Comparison of ENCODE assay signal across 1 cellular context in the genomic region with DNA sequence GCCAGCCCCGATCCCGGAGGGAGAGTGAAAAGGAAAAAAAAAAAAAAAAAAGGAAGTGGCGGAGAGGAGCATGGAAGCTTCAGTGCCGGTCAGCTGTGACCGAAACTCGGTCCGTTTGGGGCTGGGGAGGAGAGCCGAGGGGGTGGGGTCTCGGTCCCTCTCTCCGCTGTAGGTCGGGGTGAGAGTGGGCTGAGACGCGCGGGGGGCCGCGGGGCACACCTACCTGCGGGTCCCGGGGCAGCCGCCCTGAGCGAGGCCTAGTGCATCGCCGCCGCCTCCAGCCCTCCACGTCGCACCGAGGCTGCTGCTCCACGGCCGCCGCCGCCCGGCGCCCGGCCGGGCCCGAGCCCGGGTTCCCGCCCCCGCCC.
TF ChIP-seq lines count a peak whose summit lies in the region.

No MANE protein-coding gene starts in this region.

TF ChIP-seq in HepG2, 621 proteins besides CTCF, POLR2A, EP300 and RAD21 (continued from another document and continues in another):
- TF ChIP-seq, protein P1, sequence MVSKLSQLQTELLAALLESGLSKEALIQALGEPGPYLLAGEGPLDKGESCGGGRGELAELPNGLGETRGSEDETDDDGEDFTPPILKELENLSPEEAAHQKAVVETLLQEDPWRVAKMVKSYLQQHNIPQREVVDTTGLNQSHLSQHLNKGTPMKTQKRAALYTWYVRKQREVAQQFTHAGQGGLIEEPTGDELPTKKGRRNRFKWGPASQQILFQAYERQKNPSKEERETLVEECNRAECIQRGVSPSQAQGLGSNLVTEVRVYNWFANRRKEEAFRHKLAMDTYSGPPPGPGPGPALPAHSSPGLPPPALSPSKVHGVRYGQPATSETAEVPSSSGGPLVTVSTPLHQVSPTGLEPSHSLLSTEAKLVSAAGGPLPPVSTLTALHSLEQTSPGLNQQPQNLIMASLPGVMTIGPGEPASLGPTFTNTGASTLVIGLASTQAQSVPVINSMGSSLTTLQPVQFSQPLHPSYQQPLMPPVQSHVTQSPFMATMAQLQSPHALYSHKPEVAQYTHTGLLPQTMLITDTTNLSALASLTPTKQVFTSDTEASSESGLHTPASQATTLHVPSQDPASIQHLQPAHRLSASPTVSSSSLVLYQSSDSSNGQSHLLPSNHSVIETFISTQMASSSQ (IDR thresholded peaks at IDR 0.05; ENCODE audit: low read depth) = no peak
- TF ChIP-seq, protein P1 (CRISPR knock-in tag; IDR thresholded peaks at IDR 0.05; ENCODE audit: borderline replicate concordance) = no peak
- TF ChIP-seq, protein P2, sequence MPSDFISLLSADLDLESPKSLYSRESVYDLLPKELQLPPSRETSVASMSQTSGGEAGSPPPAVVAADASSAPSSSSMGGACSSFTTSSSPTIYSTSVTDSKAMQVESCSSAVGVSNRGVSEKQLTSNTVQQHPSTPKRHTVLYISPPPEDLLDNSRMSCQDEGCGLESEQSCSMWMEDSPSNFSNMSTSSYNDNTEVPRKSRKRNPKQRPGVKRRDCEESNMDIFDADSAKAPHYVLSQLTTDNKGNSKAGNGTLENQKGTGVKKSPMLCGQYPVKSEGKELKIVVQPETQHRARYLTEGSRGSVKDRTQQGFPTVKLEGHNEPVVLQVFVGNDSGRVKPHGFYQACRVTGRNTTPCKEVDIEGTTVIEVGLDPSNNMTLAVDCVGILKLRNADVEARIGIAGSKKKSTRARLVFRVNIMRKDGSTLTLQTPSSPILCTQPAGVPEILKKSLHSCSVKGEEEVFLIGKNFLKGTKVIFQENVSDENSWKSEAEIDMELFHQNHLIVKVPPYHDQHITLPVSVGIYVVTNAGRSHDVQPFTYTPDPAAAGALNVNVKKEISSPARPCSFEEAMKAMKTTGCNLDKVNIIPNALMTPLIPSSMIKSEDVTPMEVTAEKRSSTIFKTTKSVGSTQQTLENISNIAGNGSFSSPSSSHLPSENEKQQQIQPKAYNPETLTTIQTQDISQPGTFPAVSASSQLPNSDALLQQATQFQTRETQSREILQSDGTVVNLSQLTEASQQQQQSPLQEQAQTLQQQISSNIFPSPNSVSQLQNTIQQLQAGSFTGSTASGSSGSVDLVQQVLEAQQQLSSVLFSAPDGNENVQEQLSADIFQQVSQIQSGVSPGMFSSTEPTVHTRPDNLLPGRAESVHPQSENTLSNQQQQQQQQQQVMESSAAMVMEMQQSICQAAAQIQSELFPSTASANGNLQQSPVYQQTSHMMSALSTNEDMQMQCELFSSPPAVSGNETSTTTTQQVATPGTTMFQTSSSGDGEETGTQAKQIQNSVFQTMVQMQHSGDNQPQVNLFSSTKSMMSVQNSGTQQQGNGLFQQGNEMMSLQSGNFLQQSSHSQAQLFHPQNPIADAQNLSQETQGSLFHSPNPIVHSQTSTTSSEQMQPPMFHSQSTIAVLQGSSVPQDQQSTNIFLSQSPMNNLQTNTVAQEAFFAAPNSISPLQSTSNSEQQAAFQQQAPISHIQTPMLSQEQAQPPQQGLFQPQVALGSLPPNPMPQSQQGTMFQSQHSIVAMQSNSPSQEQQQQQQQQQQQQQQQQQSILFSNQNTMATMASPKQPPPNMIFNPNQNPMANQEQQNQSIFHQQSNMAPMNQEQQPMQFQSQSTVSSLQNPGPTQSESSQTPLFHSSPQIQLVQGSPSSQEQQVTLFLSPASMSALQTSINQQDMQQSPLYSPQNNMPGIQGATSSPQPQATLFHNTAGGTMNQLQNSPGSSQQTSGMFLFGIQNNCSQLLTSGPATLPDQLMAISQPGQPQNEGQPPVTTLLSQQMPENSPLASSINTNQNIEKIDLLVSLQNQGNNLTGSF (CRISPR knock-in tag; IDR thresholded peaks at IDR 0.05) = no peak
- TF ChIP-seq, protein P3, sequence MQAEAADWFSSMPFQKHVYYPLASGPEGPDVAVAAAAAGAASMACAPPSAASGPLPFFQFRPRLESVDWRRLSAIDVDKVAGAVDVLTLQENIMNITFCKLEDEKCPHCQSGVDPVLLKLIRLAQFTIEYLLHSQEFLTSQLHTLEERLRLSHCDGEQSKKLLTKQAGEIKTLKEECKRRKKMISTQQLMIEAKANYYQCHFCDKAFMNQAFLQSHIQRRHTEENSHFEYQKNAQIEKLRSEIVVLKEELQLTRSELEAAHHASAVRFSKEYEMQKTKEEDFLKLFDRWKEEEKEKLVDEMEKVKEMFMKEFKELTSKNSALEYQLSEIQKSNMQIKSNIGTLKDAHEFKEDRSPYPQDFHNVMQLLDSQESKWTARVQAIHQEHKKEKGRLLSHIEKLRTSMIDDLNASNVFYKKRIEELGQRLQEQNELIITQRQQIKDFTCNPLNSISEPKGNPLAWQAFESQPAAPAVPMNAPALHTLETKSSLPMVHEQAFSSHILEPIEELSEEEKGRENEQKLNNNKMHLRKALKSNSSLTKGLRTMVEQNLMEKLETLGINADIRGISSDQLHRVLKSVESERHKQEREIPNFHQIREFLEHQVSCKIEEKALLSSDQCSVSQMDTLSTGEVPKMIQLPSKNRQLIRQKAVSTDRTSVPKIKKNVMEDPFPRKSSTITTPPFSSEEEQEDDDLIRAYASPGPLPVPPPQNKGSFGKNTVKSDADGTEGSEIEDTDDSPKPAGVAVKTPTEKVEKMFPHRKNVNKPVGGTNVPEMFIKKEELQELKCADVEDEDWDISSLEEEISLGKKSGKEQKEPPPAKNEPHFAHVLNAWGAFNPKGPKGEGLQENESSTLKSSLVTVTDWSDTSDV (CRISPR knock-in tag; IDR thresholded peaks at IDR 0.05) = no peak
- TF ChIP-seq ZNF841 (CRISPR knock-in tag; IDR thresholded peaks at IDR 0.05; ENCODE audit: borderline replicate concordance) (no peak), HNRNPK (IDR thresholded peaks at IDR 0.05; ENCODE audit: low read depth, low read length, poor library complexity, severe bottlenecking) (peak; percentile 2), ZNF326 (CRISPR knock-in tag; IDR thresholded peaks at IDR 0.05; ENCODE audit: borderline replicate concordance) (no peak), YY1 (IDR thresholded peaks at IDR 0.05; ENCODE audit: insufficient read depth, insufficient replicate concordance, low read depth, low read length) (peak; percentile 22), SMC3 (IDR thresholded peaks at IDR 0.05; ENCODE audit: low read length) (no peak), CBX1 (IDR thresholded peaks at IDR 0.05; ENCODE audit: low read depth) (no peak), ZNF619 (CRISPR knock-in tag; IDR thresholded peaks at IDR 0.05) (no peak), NCOA1 (CRISPR knock-in tag; IDR thresholded peaks at IDR 0.05) (no peak), ZNF558 (CRISPR knock-in tag; IDR thresholded peaks at IDR 0.05; ENCODE audit: borderline replicate concordance) (no peak), ZNF124 (CRISPR knock-in tag; IDR thresholded peaks at IDR 0.05) (no peak), YEATS4 (CRISPR knock-in tag; IDR thresholded peaks at IDR 0.05; ENCODE audit: borderline replicate concordance) (peak; percentile 2; the same call in 1 of the 2 replicates), BRD4 (CRISPR knock-in tag; IDR thresholded peaks at IDR 0.05) (peak; percentile 5; the same call in 1 of the 2 replicates), ATM (IDR thresholded peaks at IDR 0.05; ENCODE audit: borderline replicate concordance) (no peak), HOXA7 (CRISPR knock-in tag; IDR thresholded peaks at IDR 0.05) (no peak), TAF1 (CRISPR knock-in tag; IDR thresholded peaks at IDR 0.05) (no peak), KDM5B (CRISPR knock-in tag; IDR thresholded peaks at IDR 0.05; ENCODE audit: borderline replicate concordance) (no peak), ETV5 (CRISPR knock-in tag; IDR thresholded peaks at IDR 0.05; ENCODE audit: borderline replicate concordance) (no peak), SRSF4 (IDR thresholded peaks at IDR 0.05; ENCODE audit: low read depth, low read length, poor library complexity, severe bottlenecking) (no peak), ZNF839 (CRISPR knock-in tag; IDR thresholded peaks at IDR 0.05; ENCODE audit: borderline replicate concordance) (no peak), SIX4 (CRISPR knock-in tag; IDR thresholded peaks at IDR 0.05) (no peak), ZNF234 (CRISPR knock-in tag; conservative IDR thresholded peaks at IDR 0.05) (0 out of 2 replicates have a peak, but pooled peaks have one; percentile 82), ZFX (CRISPR knock-in tag; IDR thresholded peaks at IDR 0.05; ENCODE audit: low read depth) (no peak), PITX1 (CRISPR knock-in tag; IDR thresholded peaks at IDR 0.05) (no peak), TP53 (CRISPR knock-in tag; conservative IDR thresholded peaks at IDR 0.05) (no peak), SKI (IDR thresholded peaks at IDR 0.05; ENCODE audit: partially characterized antibody) (no peak)
- TF ChIP-seq, protein P4, sequence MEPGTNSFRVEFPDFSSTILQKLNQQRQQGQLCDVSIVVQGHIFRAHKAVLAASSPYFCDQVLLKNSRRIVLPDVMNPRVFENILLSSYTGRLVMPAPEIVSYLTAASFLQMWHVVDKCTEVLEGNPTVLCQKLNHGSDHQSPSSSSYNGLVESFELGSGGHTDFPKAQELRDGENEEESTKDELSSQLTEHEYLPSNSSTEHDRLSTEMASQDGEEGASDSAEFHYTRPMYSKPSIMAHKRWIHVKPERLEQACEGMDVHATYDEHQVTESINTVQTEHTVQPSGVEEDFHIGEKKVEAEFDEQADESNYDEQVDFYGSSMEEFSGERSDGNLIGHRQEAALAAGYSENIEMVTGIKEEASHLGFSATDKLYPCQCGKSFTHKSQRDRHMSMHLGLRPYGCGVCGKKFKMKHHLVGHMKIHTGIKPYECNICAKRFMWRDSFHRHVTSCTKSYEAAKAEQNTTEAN (CRISPR knock-in tag; conservative IDR thresholded peaks at IDR 0.05) = no peak
- TF ChIP-seq, protein P5, sequence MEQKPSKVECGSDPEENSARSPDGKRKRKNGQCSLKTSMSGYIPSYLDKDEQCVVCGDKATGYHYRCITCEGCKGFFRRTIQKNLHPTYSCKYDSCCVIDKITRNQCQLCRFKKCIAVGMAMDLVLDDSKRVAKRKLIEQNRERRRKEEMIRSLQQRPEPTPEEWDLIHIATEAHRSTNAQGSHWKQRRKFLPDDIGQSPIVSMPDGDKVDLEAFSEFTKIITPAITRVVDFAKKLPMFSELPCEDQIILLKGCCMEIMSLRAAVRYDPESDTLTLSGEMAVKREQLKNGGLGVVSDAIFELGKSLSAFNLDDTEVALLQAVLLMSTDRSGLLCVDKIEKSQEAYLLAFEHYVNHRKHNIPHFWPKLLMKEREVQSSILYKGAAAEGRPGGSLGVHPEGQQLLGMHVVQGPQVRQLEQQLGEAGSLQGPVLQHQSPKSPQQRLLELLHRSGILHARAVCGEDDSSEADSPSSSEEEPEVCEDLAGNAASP (CRISPR knock-in tag; IDR thresholded peaks at IDR 0.05; ENCODE audit: borderline replicate concordance) = no peak
- TF ChIP-seq, protein P6, sequence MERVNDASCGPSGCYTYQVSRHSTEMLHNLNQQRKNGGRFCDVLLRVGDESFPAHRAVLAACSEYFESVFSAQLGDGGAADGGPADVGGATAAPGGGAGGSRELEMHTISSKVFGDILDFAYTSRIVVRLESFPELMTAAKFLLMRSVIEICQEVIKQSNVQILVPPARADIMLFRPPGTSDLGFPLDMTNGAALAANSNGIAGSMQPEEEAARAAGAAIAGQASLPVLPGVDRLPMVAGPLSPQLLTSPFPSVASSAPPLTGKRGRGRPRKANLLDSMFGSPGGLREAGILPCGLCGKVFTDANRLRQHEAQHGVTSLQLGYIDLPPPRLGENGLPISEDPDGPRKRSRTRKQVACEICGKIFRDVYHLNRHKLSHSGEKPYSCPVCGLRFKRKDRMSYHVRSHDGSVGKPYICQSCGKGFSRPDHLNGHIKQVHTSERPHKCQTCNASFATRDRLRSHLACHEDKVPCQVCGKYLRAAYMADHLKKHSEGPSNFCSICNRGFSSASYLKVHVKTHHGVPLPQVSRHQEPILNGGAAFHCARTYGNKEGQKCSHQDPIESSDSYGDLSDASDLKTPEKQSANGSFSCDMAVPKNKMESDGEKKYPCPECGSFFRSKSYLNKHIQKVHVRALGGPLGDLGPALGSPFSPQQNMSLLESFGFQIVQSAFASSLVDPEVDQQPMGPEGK (CRISPR knock-in tag; IDR thresholded peaks at IDR 0.05) = peak; percentile 20
- TF ChIP-seq, protein P7, sequence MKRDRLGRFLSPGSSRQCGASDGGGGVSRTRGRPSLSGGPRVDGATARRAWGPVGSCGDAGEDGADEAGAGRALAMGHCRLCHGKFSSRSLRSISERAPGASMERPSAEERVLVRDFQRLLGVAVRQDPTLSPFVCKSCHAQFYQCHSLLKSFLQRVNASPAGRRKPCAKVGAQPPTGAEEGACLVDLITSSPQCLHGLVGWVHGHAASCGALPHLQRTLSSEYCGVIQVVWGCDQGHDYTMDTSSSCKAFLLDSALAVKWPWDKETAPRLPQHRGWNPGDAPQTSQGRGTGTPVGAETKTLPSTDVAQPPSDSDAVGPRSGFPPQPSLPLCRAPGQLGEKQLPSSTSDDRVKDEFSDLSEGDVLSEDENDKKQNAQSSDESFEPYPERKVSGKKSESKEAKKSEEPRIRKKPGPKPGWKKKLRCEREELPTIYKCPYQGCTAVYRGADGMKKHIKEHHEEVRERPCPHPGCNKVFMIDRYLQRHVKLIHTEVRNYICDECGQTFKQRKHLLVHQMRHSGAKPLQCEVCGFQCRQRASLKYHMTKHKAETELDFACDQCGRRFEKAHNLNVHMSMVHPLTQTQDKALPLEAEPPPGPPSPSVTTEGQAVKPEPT (CRISPR knock-in tag; IDR thresholded peaks at IDR 0.05; ENCODE audit: low read depth) = no peak
- TF ChIP-seq, protein P8, sequence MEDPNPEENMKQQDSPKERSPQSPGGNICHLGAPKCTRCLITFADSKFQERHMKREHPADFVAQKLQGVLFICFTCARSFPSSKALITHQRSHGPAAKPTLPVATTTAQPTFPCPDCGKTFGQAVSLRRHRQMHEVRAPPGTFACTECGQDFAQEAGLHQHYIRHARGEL (CRISPR knock-in tag; IDR thresholded peaks at IDR 0.05) = no peak
- TF ChIP-seq, protein P9, sequence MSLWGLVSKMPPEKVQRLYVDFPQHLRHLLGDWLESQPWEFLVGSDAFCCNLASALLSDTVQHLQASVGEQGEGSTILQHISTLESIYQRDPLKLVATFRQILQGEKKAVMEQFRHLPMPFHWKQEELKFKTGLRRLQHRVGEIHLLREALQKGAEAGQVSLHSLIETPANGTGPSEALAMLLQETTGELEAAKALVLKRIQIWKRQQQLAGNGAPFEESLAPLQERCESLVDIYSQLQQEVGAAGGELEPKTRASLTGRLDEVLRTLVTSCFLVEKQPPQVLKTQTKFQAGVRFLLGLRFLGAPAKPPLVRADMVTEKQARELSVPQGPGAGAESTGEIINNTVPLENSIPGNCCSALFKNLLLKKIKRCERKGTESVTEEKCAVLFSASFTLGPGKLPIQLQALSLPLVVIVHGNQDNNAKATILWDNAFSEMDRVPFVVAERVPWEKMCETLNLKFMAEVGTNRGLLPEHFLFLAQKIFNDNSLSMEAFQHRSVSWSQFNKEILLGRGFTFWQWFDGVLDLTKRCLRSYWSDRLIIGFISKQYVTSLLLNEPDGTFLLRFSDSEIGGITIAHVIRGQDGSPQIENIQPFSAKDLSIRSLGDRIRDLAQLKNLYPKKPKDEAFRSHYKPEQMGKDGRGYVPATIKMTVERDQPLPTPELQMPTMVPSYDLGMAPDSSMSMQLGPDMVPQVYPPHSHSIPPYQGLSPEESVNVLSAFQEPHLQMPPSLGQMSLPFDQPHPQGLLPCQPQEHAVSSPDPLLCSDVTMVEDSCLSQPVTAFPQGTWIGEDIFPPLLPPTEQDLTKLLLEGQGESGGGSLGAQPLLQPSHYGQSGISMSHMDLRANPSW (CRISPR knock-in tag; IDR thresholded peaks at IDR 0.05; ENCODE audit: borderline replicate concordance) = no peak
